In genomic region chr7:74454948-74455804, GRCh38 we compare ENCODE assay signal across 8 cellular contexts. TPM values are rescaled to one million over a fixed set of nuclear protein-coding genes. Genes with fewer than 3 reads are reported as not detected.
A peak's percentile ranks its signal among the peaks of the same experiment; 100 is the strongest.
DNase-seq lines count a peak whose midpoint lies in the region; ATAC-seq and TF ChIP-seq lines count a peak whose summit lies in the region.

No MANE protein-coding gene starts in this region.

- intact Hi-C loops in body of pancreas (cut with DNase I), result no loop called here

- H3K4me3 Mint-ChIP-seq in stimulated activated naive B cell treated with anti-CD40 and anti-IgM and Interleukin-4, amounts not matched to agents 10 μg/mL and 1 μg/mL and 100 μg/mL, for 72 hours, result peak overlapping the region; percentile 46 to 81

- peaks cover 30% of the 10 kb centered on the region for H3K4me1 ChIP-seq in body of pancreas

- H3K4me1 Mint-ChIP-seq in stimulated activated naive B cell treated with anti-CD40 and anti-IgM and Interleukin-4, amounts not matched to agents 10 μg/mL and 1 μg/mL and 100 μg/mL, for 72 hours, result peaks cover 11 to 22% of the 10 kb centered on the region in 2 donors

- H3K27me3 ChIP-seq in body of pancreas, result no peaks in the 10 kb centered on the region
- no peaks in the 10 kb centered on the region for H3K27me3 ChIP-seq in kidney epithelial cell (ENCODE audit: control insufficient read depth, insufficient read depth, low read length)

- peak overlapping the region; percentile 78 to 95 (median 80) for H3K27ac ChIP-seq in body of pancreas

- DNase-seq in NCI-H146 (lab: John Stamatoyannopoulos, UW) (peak; percentile 6), NCI-H146 treated with DMSO at 0.1 percent for 48 hours (lab: John Stamatoyannopoulos, UW; ENCODE audit: unreplicated experiment) (no peak), body of pancreas (peak; percentile 86 to 93 (median 92)), kidney epithelial cell (ENCODE audit: low read depth) (no peak)
- DNase-seq in stimulated activated naive B cell treated with anti-CD40 and anti-IgM and Interleukin-4, amounts not matched to agents 10 μg/mL and 1 μg/mL and 100 μg/mL, for 72 hours, result no peak
- DNase-seq in activated CD8-positive, alpha-beta memory T cell treated with anti-CD3 and anti-CD28 coated beads, Interleukin-2, amount 50 U/mL, for 4 hours, result no peak

- peak; percentile 66 to 91 (median 84) for TF ChIP-seq POLR2A in body of pancreas (IDR thresholded peaks at IDR 0.05)

- no peaks in the 10 kb centered on the region for H3K36me3 ChIP-seq in body of pancreas (replicated peaks in 1 of 2; ENCODE audit: insufficient read depth in 1 of 2, low read depth in 2 of 2)
- H3K36me3 ChIP-seq in kidney epithelial cell (ENCODE audit: control insufficient read depth, insufficient read depth, low read length), result no peaks in the 10 kb centered on the region

- no peak overlapping the region for H3K27ac Mint-ChIP-seq in stimulated activated naive B cell treated with anti-CD40 and anti-IgM and Interleukin-4, amounts not matched to agents 10 μg/mL and 1 μg/mL and 100 μg/mL, for 72 hours

- TF ChIP-seq CTCF in body of pancreas (IDR thresholded peaks at IDR 0.05) (no peak), kidney epithelial cell (IDR thresholded peaks at IDR 0.05; ENCODE audit: insufficient read depth, low read length, poor library complexity, severe bottlenecking) (no peak)

- H3K4me3 ChIP-seq in body of pancreas, result peak overlapping the region; percentile 52 to 70
- H3K4me3 ChIP-seq in kidney epithelial cell (ENCODE audit: low read depth, low read length), result peak overlapping the region; percentile 78

- peaks cover 0 to 4% of the 10 kb centered on the region in 2 donors for H3K27me3 Mint-ChIP-seq in stimulated activated naive B cell treated with anti-CD40 and anti-IgM and Interleukin-4, amounts not matched to agents 10 μg/mL and 1 μg/mL and 100 μg/mL, for 72 hours

- H3K36me3 Mint-ChIP-seq in stimulated activated naive B cell treated with anti-CD40 and anti-IgM and Interleukin-4, amounts not matched to agents 10 μg/mL and 1 μg/mL and 100 μg/mL, for 72 hours, result peaks cover 0 to 3% of the 10 kb centered on the region in 2 donors

- ATAC-seq in body of pancreas (peak; percentile 85), HG02870 (IDR thresholded peaks at IDR 0.05; ENCODE audit: unreplicated experiment) (no peak), GM18520 (IDR thresholded peaks at IDR 0.05; ENCODE audit: unreplicated experiment) (no peak)
- no peak for ATAC-seq in stimulated activated naive B cell treated with anti-CD40 and anti-IgM and Interleukin-4, amounts not matched to agents 10 μg/mL and 1 μg/mL and 100 μg/mL, for 72 hours (replicated peaks)

- no peaks in the 10 kb centered on the region for H3K9me3 Mint-ChIP-seq in stimulated activated naive B cell treated with anti-CD40 and anti-IgM and Interleukin-4, amounts not matched to agents 10 μg/mL and 1 μg/mL and 100 μg/mL, for 72 hours

- H3K9me3 ChIP-seq in body of pancreas, result no peaks in the 10 kb centered on the region

- 16 to 24% methylated on average over 9 to 24 of the region's 24 CpGs for WGBS in body of pancreas, 2 donors

RNA-seq across cellular contexts. Expression of gene GTF2IRD1, which starts 1.5 kb away (rescaled TPM):
- total RNA-seq in body of pancreas (10 to 100 TPM in 1 of 2 donors, 1 to 10 TPM in 1; 9.2 to 11.2 TPM), kidney epithelial cell (36.8 and 43.1 TPM in 2 replicates)

Comparison
In these comparisons a context has a peak if more than half of its experiments do, and no peak if none do; other contexts are left out.
1. DNase-seq: peak in NCI-H146 (single experiment) and body of pancreas (4 of 4); none in NCI-H146 treated with DMSO at 0.1 percent for 48 hours (single experiment), kidney epithelial cell (single experiment), stimulated activated naive B cell treated with anti-CD40 and anti-IgM and Interleukin-4, amounts not matched to agents 10 μg/mL and 1 μg/mL and 100 μg/mL, for 72 hours (single experiment) and activated CD8-positive, alpha-beta memory T cell treated with anti-CD3 and anti-CD28 coated beads, Interleukin-2, amount 50 U/mL, for 4 hours (single experiment).